Comparison of ENCODE assay signal across 1 cellular context in genomic region chr14:73886449-73887115, GRCh38.
TF ChIP-seq lines count a peak whose summit lies in the region.

ZNF410 (plus strand) TSS chr14:73886859; CDS start chr14:73892176, 5,317 bp downstream.

TF ChIP-seq in HepG2, 621 proteins besides CTCF, POLR2A, EP300 and RAD21 (continued from another document):
- TF ChIP-seq ZXDC (CRISPR knock-in tag; IDR thresholded peaks at IDR 0.05), result peak; percentile 78; the same call in 1 of the 2 replicates
- peak; percentile 57; the same call in 1 of the 2 replicates for TF ChIP-seq NR0B2 (CRISPR knock-in tag; IDR thresholded peaks at IDR 0.05)
- no peak for TF ChIP-seq ZNF446 (CRISPR knock-in tag; IDR thresholded peaks at IDR 0.05)
- no peak for TF ChIP-seq PRDM4 (CRISPR knock-in tag; IDR thresholded peaks at IDR 0.05; ENCODE audit: borderline replicate concordance)
- no peak for TF ChIP-seq ZNF30 (CRISPR knock-in tag; IDR thresholded peaks at IDR 0.05)
